In genomic region chr7:142012825-142013506, GRCh38 we compare ENCODE assay signal across 2 cellular contexts.
TF ChIP-seq lines count a peak whose summit lies in the region.

No MANE protein-coding gene starts in this region.

TF ChIP-seq in A549, 52 proteins besides CTCF, POLR2A, EP300 and RAD21 (continued from another document):
- TF ChIP-seq PBX3 (IDR thresholded peaks at IDR 0.05) (no peak), MAZ (IDR thresholded peaks at IDR 0.05; ENCODE audit: borderline replicate concordance, low read depth, low read length) (no peak), NR3C1 (IDR thresholded peaks at IDR 0.05) (no peak), EHF (CRISPR knock-in tag; IDR thresholded peaks at IDR 0.05) (no peak), NPAS2 (CRISPR knock-in tag; IDR thresholded peaks at IDR 0.05; ENCODE audit: borderline replicate concordance) (no peak), JUN (IDR thresholded peaks at IDR 0.05) (no peak), CEBPB (IDR thresholded peaks at IDR 0.05) (no peak), CBX2 (IDR thresholded peaks at IDR 0.05; ENCODE audit: borderline replicate concordance, low read depth) (no peak), ELK1 (IDR thresholded peaks at IDR 0.05; ENCODE audit: low read depth, low read length) (no peak), HMGXB4 (CRISPR knock-in tag; IDR thresholded peaks at IDR 0.05; ENCODE audit: borderline replicate concordance) (no peak), BHLHE40 (IDR thresholded peaks at IDR 0.05; ENCODE audit: low read depth, low read length) (no peak), ZSCAN20 (CRISPR knock-in tag; IDR thresholded peaks at IDR 0.05) (no peak)
TF ChIP-seq in A549: peak in this region for 0.

TF ChIP-seq in HEK293, 187 proteins besides CTCF, POLR2A, EP300 and RAD21 (continued from another document):
- peak; percentile 63 for TF ChIP-seq PRDM10 (tag by site-specific recombination; IDR thresholded peaks at IDR 0.05)
